15 cellular contexts compared by ENCODE assay signal in genomic region chr4:15913631-15913970, GRCh38. TPM values are rescaled to one million over a fixed set of nuclear protein-coding genes. Genes with fewer than 3 reads are reported as not detected.
DNase-seq lines count a peak whose midpoint lies in the region; ATAC-seq and TF ChIP-seq lines count a peak whose summit lies in the region.
"Had no signal": no experiment of that assay in that cellular context is flagged by ENCODE, and none has a peak within 500 bp of the region (broad histone marks: within the 10 kb centered on the region; RNA-seq: fewer than 3 reads in every experiment).

No MANE protein-coding gene starts in this region.

- H3K27ac Mint-ChIP-seq in activated T-cell treated with anti-CD3 and anti-CD28 coated beads, Interleukin-2, amount 50 U/mL, for 72 hours: no peak overlapping the region
- H3K27ac Mint-ChIP-seq in type B pancreatic cell (peak overlapping the region; percentile 94), endodermal cell (no peak overlapping the region)
- H3K27ac Mint-ChIP-seq: activated naive CD4-positive, alpha-beta T cell treated with anti-CD3 and anti-CD28 coated beads, Interleukin-2, amount 50 U/mL, for 24 hours; natural killer cell treated with Interleukin-12 subunit alpha and Interleukin-12 subunit beta and Interleukin-15 and Interleukin-18, amount 100 ng/mL, for 72 hours had no signal

- H3K9ac ChIP-seq in adipocyte (ENCODE audit: low read length) (no peak overlapping the region), endodermal cell (ENCODE audit: extremely low read depth, low read length, poor library complexity, severe bottlenecking) (no peak overlapping the region)

- DNase-seq in activated T-cell treated with anti-CD3 and anti-CD28 coated beads, Interleukin-2, amount 50 U/mL, for 72 hours: no peak
- DNase-seq in activated T-cell treated with anti-CD3 and anti-CD28 coated beads, Interleukin-2, amount 50 U/mL, for 1 hour: no peak
- DNase-seq in adipocyte (ENCODE audit: low read depth) (peak; percentile 66), glomerular visceral epithelial cell (ENCODE audit: extremely low spot score) (peak; percentile 92), type B pancreatic cell (ENCODE audit: extremely low spot score, unreplicated experiment) (no peak), endodermal cell (no peak), C1 segment of cervical spinal cord (lab: John Stamatoyannopoulos, UW) (no peak)
- DNase-seq: AML-193; NCI-H1105 treated with DMSO at 0.1 percent for 48 hours; stimulated activated CD4-positive, alpha-beta T cell treated with anti-CD3 and anti-CD28 coated beads, Interleukin-2, amount 100 ng/mL, for 48 hours; tibial artery had no signal

- H3K27ac ChIP-seq in endodermal cell (ENCODE audit: low read depth, low read length): no peak overlapping the region
- H3K27ac ChIP-seq: tibial artery had no signal

- H3K4me3 ChIP-seq in adipocyte (ENCODE audit: low read length): no peak overlapping the region
- no peak overlapping the region for H3K4me3 ChIP-seq in endodermal cell (ENCODE audit: low read length)
- H3K4me3 ChIP-seq: tibial artery had no signal

- peaks cover 21% of the 10 kb centered on the region for H3K4me1 Mint-ChIP-seq in activated T-cell treated with anti-CD3 and anti-CD28 coated beads, Interleukin-2, amount 50 U/mL, for 72 hours (ENCODE audit: low read depth)
- H3K4me1 Mint-ChIP-seq in type B pancreatic cell (ENCODE audit: unreplicated experiment) (no peaks in the 10 kb centered on the region), endodermal cell (peaks cover 7% of the 10 kb centered on the region)
- H3K4me1 Mint-ChIP-seq: activated naive CD4-positive, alpha-beta T cell treated with anti-CD3 and anti-CD28 coated beads, Interleukin-2, amount 50 U/mL, for 24 hours had no signal

- H3K27me3 ChIP-seq in adipocyte (replicated peaks; ENCODE audit: control insufficient read depth, insufficient read depth, low read length) (no peaks in the 10 kb centered on the region), endodermal cell (ENCODE audit: control insufficient read depth, insufficient read depth, low read length, poor library complexity, severe bottlenecking) (no peaks in the 10 kb centered on the region)

- peaks cover 2 to 3% of the 10 kb centered on the region in 2 donors for H3K9me3 Mint-ChIP-seq in activated T-cell treated with anti-CD3 and anti-CD28 coated beads, Interleukin-2, amount 50 U/mL, for 72 hours
- H3K9me3 Mint-ChIP-seq in type B pancreatic cell (peaks cover 6% of the 10 kb centered on the region), endodermal cell (peaks cover 15% of the 10 kb centered on the region)
- H3K9me3 Mint-ChIP-seq: natural killer cell treated with Interleukin-12 subunit alpha and Interleukin-12 subunit beta and Interleukin-15 and Interleukin-18, amount 100 ng/mL, for 72 hours had no signal

- ATAC-seq in activated T-cell treated with anti-CD3 and anti-CD28 coated beads, Interleukin-2, amount 50 U/mL, for 72 hours (replicated peaks in 1 of 2): peak; percentile 47 to 73
- ATAC-seq in HG03025 (IDR thresholded peaks at IDR 0.05; ENCODE audit: low FRiP score, unreplicated experiment): no peak
- ATAC-seq: activated CD4-positive, CD25-positive, alpha-beta regulatory T cell treated with anti-CD3 and anti-CD28 coated beads, Interleukin-2, amount 50 U/mL, for 24 hours had no signal

- peaks cover 37% of the 10 kb centered on the region for H3K27me3 Mint-ChIP-seq in activated T-cell treated with anti-CD3 and anti-CD28 coated beads, Interleukin-2, amount 50 U/mL, for 72 hours (ENCODE audit: low read depth)
- H3K27me3 Mint-ChIP-seq in type B pancreatic cell: peaks cover 3% of the 10 kb centered on the region
- no peaks in the 10 kb centered on the region for H3K27me3 Mint-ChIP-seq in endodermal cell (ENCODE audit: insufficient read depth)

- TF ChIP-seq CTCF in type B pancreatic cell (conservative IDR thresholded peaks at IDR 0.05) (no peak), endodermal cell (conservative IDR thresholded peaks at IDR 0.05) (no peak)

- H3K4me1 ChIP-seq in adipocyte (ENCODE audit: control insufficient read depth, insufficient read depth, low read length): no peaks in the 10 kb centered on the region
- no peaks in the 10 kb centered on the region for H3K4me1 ChIP-seq in endodermal cell (ENCODE audit: control insufficient read depth, insufficient read depth, low read length)
- H3K4me1 ChIP-seq: tibial artery had no signal

- no peak overlapping the region for H3K4me3 Mint-ChIP-seq in activated T-cell treated with anti-CD3 and anti-CD28 coated beads, Interleukin-2, amount 50 U/mL, for 72 hours
- H3K4me3 Mint-ChIP-seq in type B pancreatic cell: no peak overlapping the region
- no peak overlapping the region for H3K4me3 Mint-ChIP-seq in endodermal cell
- H3K4me3 Mint-ChIP-seq: activated naive CD4-positive, alpha-beta T cell treated with anti-CD3 and anti-CD28 coated beads, Interleukin-2, amount 50 U/mL, for 24 hours; natural killer cell treated with Interleukin-12 subunit alpha and Interleukin-12 subunit beta and Interleukin-15 and Interleukin-18, amount 100 ng/mL, for 72 hours had no signal

- 82 to 97% methylated on average over 1 to 2 of the region's 2 CpGs for WGBS in endodermal cell (ENCODE audit: insufficient coverage in 1 of 2, insufficient read length in 1 of 2), 2 experiments

- H3K9me3 ChIP-seq in adipocyte (ENCODE audit: control insufficient read depth, low read length) (no peaks in the 10 kb centered on the region), endodermal cell (ENCODE audit: control insufficient read depth, low read length) (peaks cover 5% of the 10 kb centered on the region)
- H3K9me3 ChIP-seq: tibial artery had no signal

- no peaks in the 10 kb centered on the region for H3K36me3 ChIP-seq in adipocyte (ENCODE audit: control insufficient read depth, insufficient read depth, low read length, severe bottlenecking)
- H3K36me3 ChIP-seq in endodermal cell (ENCODE audit: control insufficient read depth, insufficient read depth, low read length): no peaks in the 10 kb centered on the region
- H3K36me3 ChIP-seq: tibial artery had no signal

- H3K36me3 Mint-ChIP-seq in activated T-cell treated with anti-CD3 and anti-CD28 coated beads, Interleukin-2, amount 50 U/mL, for 72 hours (ENCODE audit: insufficient read depth in 2 of 2): peaks cover 0 to 3% of the 10 kb centered on the region in 2 donors
- H3K36me3 Mint-ChIP-seq in type B pancreatic cell: no peaks in the 10 kb centered on the region
- no peaks in the 10 kb centered on the region for H3K36me3 Mint-ChIP-seq in endodermal cell (ENCODE audit: low read depth)
- H3K36me3 Mint-ChIP-seq: natural killer cell treated with Interleukin-12 subunit alpha and Interleukin-12 subunit beta and Interleukin-15 and Interleukin-18, amount 100 ng/mL, for 72 hours had no signal

RNA-seq across cellular contexts. Expression of gene FGFBP1, which starts 24.9 kb away (rescaled TPM):
- total RNA-seq in activated T-cell treated with anti-CD3 and anti-CD28 coated beads, Interleukin-2, amount 50 U/mL, for 72 hours: not detected
- total RNA-seq in type B pancreatic cell (ENCODE audit: low replicate concordance): 21.7 and 22.1 TPM in 2 replicates
- total RNA-seq in endodermal cell: not detected
- not detected for polyA plus RNA-seq in endodermal cell (2013, experiment 1 of 2)
- polyA plus RNA-seq in endodermal cell (2013, experiment 2 of 2): not detected
- total RNA-seq: natural killer cell treated with Interleukin-12 subunit alpha and Interleukin-12 subunit beta and Interleukin-15 and Interleukin-18, amount 100 ng/mL, for 72 hours had no signal

RNA-seq across cellular contexts. Expression of gene FGFBP2, which starts 49.4 kb away (rescaled TPM):
- 10 to 100 TPM; 11.6 to 14.4 TPM for total RNA-seq in activated T-cell treated with anti-CD3 and anti-CD28 coated beads, Interleukin-2, amount 50 U/mL, for 72 hours
- total RNA-seq in type B pancreatic cell (ENCODE audit: low replicate concordance) (not detected in 2 replicates), endodermal cell (not detected)
- not detected for polyA plus RNA-seq in endodermal cell (2013, experiment 1 of 2)
- not detected for polyA plus RNA-seq in endodermal cell (2013, experiment 2 of 2)

Comparison
In these comparisons a context has a peak if more than half of its experiments do, and no peak if none do; other contexts are left out.
1. DNase-seq: peak in adipocyte (single experiment) and glomerular visceral epithelial cell (single experiment); none in activated T-cell treated with anti-CD3 and anti-CD28 coated beads, Interleukin-2, amount 50 U/mL, for 72 hours (0 of 2), activated T-cell treated with anti-CD3 and anti-CD28 coated beads, Interleukin-2, amount 50 U/mL, for 1 hour (single experiment), type B pancreatic cell (single experiment), endodermal cell (single experiment) and C1 segment of cervical spinal cord (0 of 14).
2. RNA of gene FGFBP1, which starts 24.9 kb away (total RNA-seq): 21.7 to 22.1 TPM in type B pancreatic cell; not detected in endodermal cell and not detected in activated T-cell treated with anti-CD3 and anti-CD28 coated beads, Interleukin-2, amount 50 U/mL, for 72 hours; every median in the first group is over 10 times any median in the second.
3. RNA of gene FGFBP2, which starts 49.4 kb away (total RNA-seq): 11.6 to 14.4 TPM in activated T-cell treated with anti-CD3 and anti-CD28 coated beads, Interleukin-2, amount 50 U/mL, for 72 hours; not detected in type B pancreatic cell and not detected in endodermal cell; every median in the first group is over 10 times any median in the second.